In genomic region chr7:51103718-51104117, GRCh38 we compare ENCODE assay signal across 8 cellular contexts.
"Had no signal": no experiment of that assay in that cellular context is flagged by ENCODE, and none has a peak within 500 bp of the region (broad histone marks: within the 10 kb centered on the region; RNA-seq: fewer than 3 reads in every experiment).

No MANE protein-coding gene starts in this region.

- H3K4me3 ChIP-seq: GM12878 had no signal

- DNase-seq: GDM1, GF-D8 had no signal

- ATAC-seq: GM12878 had no signal

- FAIRE-seq: G401.6, GM12878, GM12891, GM12892, GM18507, GM19239 had no signal
